In genomic region chr15:99507732-99508571, GRCh38 we compare ENCODE assay signal across 9 cellular contexts. TPM values are rescaled to one million over a fixed set of nuclear protein-coding genes. Genes with fewer than 3 reads are reported as not detected.
DNase-seq lines count a peak whose midpoint lies in the region; ATAC-seq, FAIRE-seq and TF ChIP-seq lines count a peak whose summit lies in the region.
"Had no signal": no experiment of that assay in that cellular context is flagged by ENCODE, and none has a peak within 500 bp of the region (broad histone marks: within the 10 kb centered on the region; RNA-seq: fewer than 3 reads in every experiment).

No MANE protein-coding gene starts in this region.

- TF ChIP-seq CTCF in GM13977 (IDR thresholded peaks at IDR 0.05; ENCODE audit: extremely low read depth, insufficient read depth, missing control alignments) (no peak), GM12878 (IDR thresholded peaks at IDR 0.05 in 2 of 3, conservative IDR thresholded peaks at IDR 0.05 in 1 of 3; ENCODE audit: control insufficient read depth in 2 of 3, extremely low read depth in 1 of 3, insufficient read depth in 1 of 3, low read depth in 3 of 3, low read length in 3 of 3) (no peak)

- 4% methylated on average over 22 of the region's 23 CpGs for WGBS in GM12878 (ENCODE audit: insufficient coverage, insufficient replicate concordance, low lambda C conversion rate, missing lambda C conversion rate)

- peak; percentile 57 for FAIRE-seq in GM12878 (lab: Jason Lieb, UNC)

- SMC1A ChIA-PET in GM12878 (lab: Charles Lee; ENCODE audit: uncharacterized antibody, unreplicated experiment) = interaction anchor here (0.8 to 2.2 kb wide), 13 partner anchors 27 to 220 kb away, joined by 3 to 19 read pairs (median 4); no protein-coding TSS in a partner anchor

- H3K36me3 Mint-ChIP-seq in naive thymus-derived CD8-positive, alpha-beta T cell = no peaks in the 10 kb centered on the region
- no peaks in the 10 kb centered on the region for H3K36me3 Mint-ChIP-seq in activated naive CD8-positive, alpha-beta T cell treated with anti-CD3 and anti-CD28 coated beads, Interleukin-2, amount 50 U/mL, for 24 hours (ENCODE audit: low read depth)

- H2AFZ ChIP-seq in GM12878 (ENCODE audit: control insufficient read depth, low read depth, low read length) = peak overlapping the region; percentile 82

- peak overlapping the region in 1 of 10 donors; percentile 30 for H3K4me3 Mint-ChIP-seq in naive thymus-derived CD8-positive, alpha-beta T cell
- no peak overlapping the region for H3K4me3 Mint-ChIP-seq in activated naive CD8-positive, alpha-beta T cell treated with anti-CD3 and anti-CD28 coated beads, Interleukin-2, amount 50 U/mL, for 24 hours

- H3K4me2 ChIP-seq in GM12878 (ENCODE audit: control insufficient read depth, insufficient read depth) = peak overlapping the region; percentile 91

- peak in 1 of 2 experiments; percentile 59; a peak in 2 of 4 replicates for TF ChIP-seq EP300 in GM12878 (IDR thresholded peaks at IDR 0.05; ENCODE audit: borderline replicate concordance in 1 of 2, control insufficient read depth in 1 of 2, low read depth in 2 of 2, low read length in 2 of 2)

- in situ Hi-C loops in GM13977 (cut with MboI; ENCODE audit: low pct_unique_long_range_greater_than_20kb, low sequenced_read_pairs, unreplicated experiment) (loop anchor here (10.0 kb wide), 1 partner anchor 197 kb away; no protein-coding TSS in a partner anchor), GM12878 (cut with MboI) (loop anchor here (25.0 kb wide), 1 partner anchor 1429 kb away; no protein-coding TSS in a partner anchor)

- peak; percentile 19 for ATAC-seq in HG03066 (IDR thresholded peaks at IDR 0.05; ENCODE audit: low read depth, unreplicated experiment)
- ATAC-seq in GM12878 = peak; percentile 49
- no peak for ATAC-seq in naive thymus-derived CD8-positive, alpha-beta T cell
- ATAC-seq in activated naive CD8-positive, alpha-beta T cell treated with anti-CD3 and anti-CD28 coated beads, Interleukin-2, amount 50 U/mL, for 24 hours = no peak

- H3K79me2 ChIP-seq in GM12878 (ENCODE audit: control insufficient read depth, insufficient read depth, low read length) = peaks cover 3% of the 10 kb centered on the region

- no peaks in the 10 kb centered on the region for H4K20me1 ChIP-seq in GM12878 (ENCODE audit: control insufficient read depth, insufficient read depth)

- H3K27me3 Mint-ChIP-seq in naive thymus-derived CD8-positive, alpha-beta T cell = no peaks in the 10 kb centered on the region
- H3K27me3 Mint-ChIP-seq in activated naive CD8-positive, alpha-beta T cell treated with anti-CD3 and anti-CD28 coated beads, Interleukin-2, amount 50 U/mL, for 24 hours = no peaks in the 10 kb centered on the region

- peaks cover 11 to 82% (median 47%) of the 10 kb centered on the region in 4 donors for H3K4me1 Mint-ChIP-seq in naive thymus-derived CD8-positive, alpha-beta T cell
- H3K4me1 Mint-ChIP-seq in activated naive CD8-positive, alpha-beta T cell treated with anti-CD3 and anti-CD28 coated beads, Interleukin-2, amount 50 U/mL, for 24 hours = peaks cover 83% of the 10 kb centered on the region

- peak overlapping the region in 2 of 10 donors; percentile 1 to 14 for H3K27ac Mint-ChIP-seq in naive thymus-derived CD8-positive, alpha-beta T cell
- H3K27ac Mint-ChIP-seq in activated naive CD8-positive, alpha-beta T cell treated with anti-CD3 and anti-CD28 coated beads, Interleukin-2, amount 50 U/mL, for 24 hours = no peak overlapping the region

- intact Hi-C loops in GM12878 (cut with micrococcal nuclease; ENCODE audit: unreplicated experiment) = loop anchor here (1.0 kb wide), 1 partner anchor 222 kb away; no protein-coding TSS in a partner anchor

- POLR2A ChIA-PET in GM12878 (lab: Charles Lee) = interaction anchor here (0.7 to 1.1 kb wide), 3 partner anchors 56 to 120 kb away, joined by 3 read pairs; no protein-coding TSS in a partner anchor
- POLR2A ChIA-PET in naive thymus-derived CD8-positive, alpha-beta T cell (lab: Charles Lee) = no interaction called here

- no TSS peak for BruUV-seq in GM12878 (replicated peaks; lab: Mats Ljungman, UMichigan)

- no peaks in the 10 kb centered on the region for H3K27me3 ChIP-seq in GM12878 (replicated peaks in 1 of 2; ENCODE audit: control insufficient read depth in 2 of 2, insufficient read depth in 2 of 2, low read length in 1 of 2)
- H3K27me3 ChIP-seq in mucosa of rectum (ENCODE audit: control insufficient read depth in 2 of 2, insufficient read depth in 2 of 2, low read length in 2 of 2) = no peaks in the 10 kb centered on the region

- CTCF ChIA-PET in GM12878 (lab: Yijun Ruan, JAX) = interaction anchor here (0.7 to 1.5 kb wide), 4 partner anchors 16 to 197 kb away, joined by 3 to 8 read pairs (median 4); no protein-coding TSS in a partner anchor

- H3K36me3 ChIP-seq in GM12878 (ENCODE audit: control insufficient read depth in 2 of 2, insufficient read depth in 2 of 2, low read length in 1 of 2) = no peaks in the 10 kb centered on the region
- no peaks in the 10 kb centered on the region for H3K36me3 ChIP-seq in mucosa of rectum (ENCODE audit: control insufficient read depth in 2 of 2, insufficient read depth in 2 of 2, low read length in 2 of 2)

- no peak for TF ChIP-seq RAD21 in GM12878 (IDR thresholded peaks at IDR 0.05; ENCODE audit: insufficient read depth, low read depth, low read length)

- no peak overlapping the region; the same call in 1 of the 2 replicates for H3K4me3 ChIP-seq in GM12878
- H3K4me3 ChIP-seq in mucosa of rectum (ENCODE audit: low read length in 2 of 2) = peak overlapping the region in 1 of 2 donors; percentile 17

- DNase-seq in GM13977 (ENCODE audit: low spot score) (peak; percentile 30), GM12878 (ENCODE audit: low read depth, low spot score) (no peak), HK-2 (ENCODE audit: unreplicated experiment) (no peak)
- DNase-seq in naive thymus-derived CD8-positive, alpha-beta T cell = no peak
- no peak for DNase-seq in activated CD8-positive, alpha-beta memory T cell treated with anti-CD3 and anti-CD28 coated beads, Interleukin-2, amount 50 U/mL, for 4 hours
- no peak for DNase-seq in activated naive CD8-positive, alpha-beta T cell treated with anti-CD3 and anti-CD28 coated beads, Interleukin-2, amount 50 U/mL, for 24 hours

- H3K27ac ChIP-seq in GM12878 (ENCODE audit: control insufficient read depth, insufficient read depth) (peak overlapping the region; percentile 74), mucosa of rectum (ENCODE audit: low read depth in 2 of 2, low read length in 2 of 2) (peak overlapping the region; percentile 32 to 53)
- H3K27ac ChIP-seq: HL-60 had no signal

- peak; percentile 63 for TF ChIP-seq POLR2A in GM12878 (IDR thresholded peaks at IDR 0.05; ENCODE audit: low read depth, low read length)

- RAD21 ChIA-PET in GM12878 (lab: Charles Lee; ENCODE audit: unreplicated experiment) = interaction anchor here (1.4 to 2.7 kb wide), 5 partner anchors 60 to 196 kb away, joined by 5 to 24 read pairs (median 7); no protein-coding TSS in a partner anchor

- H3K9me3 ChIP-seq in GM12878 (replicated peaks; ENCODE audit: control insufficient read depth, insufficient read depth, low read length) (no peaks in the 10 kb centered on the region; the same call in 1 of the 3 replicates), mucosa of rectum (ENCODE audit: control insufficient read depth in 2 of 2, low read length in 2 of 2) (no peaks in the 10 kb centered on the region)

- H3K4me1 ChIP-seq in GM12878 (ENCODE audit: control insufficient read depth, insufficient read depth, low read length) = peaks cover 88% of the 10 kb centered on the region
- H3K4me1 ChIP-seq in mucosa of rectum (ENCODE audit: control insufficient read depth in 2 of 2, insufficient read depth in 2 of 2, low read length in 2 of 2) = peaks cover 11 to 12% of the 10 kb centered on the region in 2 donors

- no peaks in the 10 kb centered on the region for H3K9me3 Mint-ChIP-seq in naive thymus-derived CD8-positive, alpha-beta T cell
- H3K9me3 Mint-ChIP-seq in activated naive CD8-positive, alpha-beta T cell treated with anti-CD3 and anti-CD28 coated beads, Interleukin-2, amount 50 U/mL, for 24 hours = no peaks in the 10 kb centered on the region

- peak overlapping the region; percentile 60 for H3K9ac ChIP-seq in GM12878 (ENCODE audit: control insufficient read depth, insufficient read depth, low read length)
- no peak overlapping the region for H3K9ac ChIP-seq in mucosa of rectum (ENCODE audit: low read depth in 1 of 2, low read length in 2 of 2)

TF ChIP-seq in GM12878, 131 proteins besides CTCF, POLR2A, EP300 and RAD21 (continues in another document):
- TF ChIP-seq ETV6 (conservative IDR thresholded peaks at IDR 0.05 in 1 of 2, IDR thresholded peaks at IDR 0.05 in 1 of 2; ENCODE audit: borderline replicate concordance in 1 of 2, low read depth in 1 of 2) = peak in 1 of 2 experiments; percentile 31; a peak in 1 of 4 replicates
- TF ChIP-seq WRNIP1 (IDR thresholded peaks at IDR 0.05; ENCODE audit: borderline replicate concordance, low read depth, low read length) = no peak
- 0 out of 2 replicates have a peak, but pooled peaks have one; percentile 11 for TF ChIP-seq NBN (IDR thresholded peaks at IDR 0.05)

RNA-seq across cellular contexts. Expression of gene MEF2A, which starts 57.8 kb away (rescaled TPM):
- 105 and 111 TPM in 2 replicates for total RNA-seq in GM12878 (2013; cell fraction: nucleolus; rRNA removed)
- total RNA-seq in GM12878 (2014; rRNA removed) (35.1 and 39.5 TPM in 2 replicates), GM12878 (2014; rRNA removed; fragmentation: Illumina TruSeq; extraction: Trizol) (36.6 and 38.5 TPM in 2 replicates), GM12878 (2021) (41.0 and 46.7 TPM in 2 replicates)
- polyA plus RNA-seq in GM12878 (2011; ENCODE audit: low read depth) = 12.7 TPM
- polyA plus RNA-seq in GM12878 (2011; rRNA removed) (43.2 and 50.5 TPM in 2 replicates), GM12878 (2014; fragmentation: Illumina TruSeq; extraction: Trizol) (38.9 and 49.5 TPM in 2 replicates), GM12878 (2014; fragmentation: Nextera tagmentation; extraction: Ambion mirVana) (1 to 10 TPM; 7.2 to 7.9 TPM), GM12878 (2014; rRNA removed) (37.1 and 45.7 TPM in 2 replicates), GM12878 (2016; fragmentation: Nextera tagmentation; extraction: Ambion mirVana) (10 to 100 TPM; 30.2 to 33.3 TPM)
- polyA plus RNA-seq in GM12878 (2011; cell fraction: cytosol; rRNA removed) = 23.1 and 23.5 TPM in 2 replicates
- polyA plus RNA-seq in GM12878 (2011; cell fraction: nucleus; rRNA removed) = 65.2 and 65.9 TPM in 2 replicates
- 21.1 and 27.5 TPM in 2 replicates for polyA plus RNA-seq in GM12878 (2012)
- 48.6 and 49.4 TPM in 2 replicates for polyA minus RNA-seq in GM12878 (2011; rRNA and poly(A)+ RNA removed)
- polyA minus RNA-seq in GM12878 (2011; cell fraction: cytosol; rRNA and poly(A)+ RNA removed) = 14.4 and 17.7 TPM in 2 replicates
- 45.7 and 69.9 TPM in 2 replicates for polyA minus RNA-seq in GM12878 (2011; cell fraction: nucleus; rRNA and poly(A)+ RNA removed)
- total RNA-seq in naive thymus-derived CD8-positive, alpha-beta T cell = 10 to 100 TPM; 42.7 to 43.9 TPM
- polyA plus RNA-seq in naive thymus-derived CD8-positive, alpha-beta T cell = 10 to 100 TPM; 14.6 to 22.4 (median 14.7) TPM

Comparison
In these comparisons a context has a peak if more than half of its experiments do, and no peak if none do; other contexts are left out.
1. ATAC-seq: peak in HG03066 (single experiment) and GM12878 (single experiment); none in naive thymus-derived CD8-positive, alpha-beta T cell (0 of 2) and activated naive CD8-positive, alpha-beta T cell treated with anti-CD3 and anti-CD28 coated beads, Interleukin-2, amount 50 U/mL, for 24 hours (single experiment).